6 cellular contexts compared by ENCODE assay signal in genomic region chr22:34306361-34306760, GRCh38.
"Had no signal": no experiment of that assay in that cellular context is flagged by ENCODE, and none has a peak within 500 bp of the region (broad histone marks: within the 10 kb centered on the region; RNA-seq: fewer than 3 reads in every experiment).

No MANE protein-coding gene starts in this region.

- H3K4me3 ChIP-seq: K562 had no signal

- H3K27ac ChIP-seq: HL-60, KMS-11 had no signal

- DNase-seq: IMR-90, KBM-7, KG1 had no signal
